7 cellular contexts compared by ENCODE assay signal in the genomic region with DNA sequence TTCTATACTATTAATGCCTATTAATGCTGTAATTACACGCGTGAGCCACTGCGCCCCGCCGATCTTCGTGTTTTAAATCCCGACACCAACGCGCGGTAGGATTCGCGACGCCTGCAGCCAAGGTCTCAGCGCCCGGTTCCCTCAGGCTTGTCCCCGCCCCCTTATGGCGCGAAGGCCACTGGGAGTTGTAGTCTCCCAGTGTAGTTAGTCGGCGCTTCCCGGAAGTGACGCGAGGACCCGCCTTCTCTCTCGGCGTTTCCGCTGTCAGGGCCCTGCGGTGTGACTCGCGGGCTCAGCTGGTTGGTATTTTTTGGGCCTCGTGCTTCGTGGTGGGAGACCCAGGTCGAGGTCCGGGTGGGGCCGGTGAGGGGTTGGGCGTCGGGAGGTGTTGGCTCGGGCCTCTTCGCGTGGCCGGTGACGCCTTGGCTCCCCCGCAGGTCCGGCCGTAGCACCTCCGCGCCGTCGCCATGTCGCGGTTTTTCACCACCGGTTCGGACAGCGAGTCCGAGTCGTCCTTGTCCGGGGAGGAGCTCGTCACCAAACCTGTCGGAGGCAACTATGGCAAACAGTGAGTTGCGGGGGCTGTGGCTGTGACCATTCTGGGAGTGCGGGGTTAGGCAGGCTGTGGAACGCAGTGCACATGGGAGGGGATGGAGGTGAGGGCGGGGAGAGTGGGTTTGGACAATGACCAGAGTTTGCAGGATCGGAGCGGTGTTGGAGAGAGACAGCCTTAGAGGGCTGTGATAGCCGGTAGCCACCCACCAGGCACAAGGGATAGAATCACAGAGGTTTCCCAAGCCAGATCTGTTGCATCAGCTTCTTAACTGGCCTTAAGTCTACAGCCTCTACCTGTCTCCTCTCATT. TPM values are rescaled to one million over a fixed set of nuclear protein-coding genes. Genes with fewer than 3 reads are reported as not detected.
A peak's percentile ranks its signal among the peaks of the same experiment; 100 is the strongest.
DNase-seq lines count a peak whose midpoint lies in the region; ATAC-seq, FAIRE-seq and TF ChIP-seq lines count a peak whose summit lies in the region.
"Not testable (repeated sequence)": the region's sequence is repeated elsewhere in the genome, so short reads cannot be mapped to it uniquely, and the experiment has no call there.

A gene with protein sequence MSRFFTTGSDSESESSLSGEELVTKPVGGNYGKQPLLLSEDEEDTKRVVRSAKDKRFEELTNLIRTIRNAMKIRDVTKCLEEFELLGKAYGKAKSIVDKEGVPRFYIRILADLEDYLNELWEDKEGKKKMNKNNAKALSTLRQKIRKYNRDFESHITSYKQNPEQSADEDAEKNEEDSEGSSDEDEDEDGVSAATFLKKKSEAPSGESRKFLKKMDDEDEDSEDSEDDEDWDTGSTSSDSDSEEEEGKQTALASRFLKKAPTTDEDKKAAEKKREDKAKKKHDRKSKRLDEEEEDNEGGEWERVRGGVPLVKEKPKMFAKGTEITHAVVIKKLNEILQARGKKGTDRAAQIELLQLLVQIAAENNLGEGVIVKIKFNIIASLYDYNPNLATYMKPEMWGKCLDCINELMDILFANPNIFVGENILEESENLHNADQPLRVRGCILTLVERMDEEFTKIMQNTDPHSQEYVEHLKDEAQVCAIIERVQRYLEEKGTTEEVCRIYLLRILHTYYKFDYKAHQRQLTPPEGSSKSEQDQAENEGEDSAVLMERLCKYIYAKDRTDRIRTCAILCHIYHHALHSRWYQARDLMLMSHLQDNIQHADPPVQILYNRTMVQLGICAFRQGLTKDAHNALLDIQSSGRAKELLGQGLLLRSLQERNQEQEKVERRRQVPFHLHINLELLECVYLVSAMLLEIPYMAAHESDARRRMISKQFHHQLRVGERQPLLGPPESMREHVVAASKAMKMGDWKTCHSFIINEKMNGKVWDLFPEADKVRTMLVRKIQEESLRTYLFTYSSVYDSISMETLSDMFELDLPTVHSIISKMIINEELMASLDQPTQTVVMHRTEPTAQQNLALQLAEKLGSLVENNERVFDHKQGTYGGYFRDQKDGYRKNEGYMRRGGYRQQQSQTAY (plus strand): TSS at position 245 of the 864 bp plus-strand sequence. CDS start 223 bp downstream, at position 468.

- not testable (repeated sequence) for TF ChIP-seq CTCF in chondrocyte (IDR thresholded peaks at IDR 0.05)

- not testable (repeated sequence) for H3K9me3 Mint-ChIP-seq in T-helper 1 cell treated with Interleukin-12 subunit alpha and Interleukin-12 subunit beta and Interleukin-4 antibody, amounts not matched to agents 30 μg/mL and 1 μg/mL, for 36 hours; chondrocyte (ENCODE audit: low read depth)

- intact Hi-C loops in posterior vena cava (cut with DNase I) = not testable (repeated sequence)

- H3K27ac Mint-ChIP-seq in T-helper 1 cell treated with Interleukin-12 subunit alpha and Interleukin-12 subunit beta and Interleukin-4 antibody, amounts not matched to agents 30 μg/mL and 1 μg/mL, for 36 hours; chondrocyte (ENCODE audit: unreplicated experiment): not testable (repeated sequence)

- H3K4me3 Mint-ChIP-seq in T-helper 1 cell treated with Interleukin-12 subunit alpha and Interleukin-12 subunit beta and Interleukin-4 antibody, amounts not matched to agents 30 μg/mL and 1 μg/mL, for 36 hours = peak within 1 kb of the TSS; percentile 76
- peak within 1 kb of the TSS; percentile 67 for H3K4me3 Mint-ChIP-seq in chondrocyte (ENCODE audit: unreplicated experiment)

- H3K4me3 ChIP-seq in iPS-11a (ENCODE audit: low read depth, low read length) = peak within 1 kb of the TSS; percentile 13

- not testable (repeated sequence) for TF ChIP-seq POLR2A in H54 (IDR thresholded peaks at IDR 0.05; ENCODE audit: low read depth, low read length)

- not testable (repeated sequence) for DNase-seq in H54 (ENCODE audit: insufficient read length, low spot score); chondrocyte (ENCODE audit: low spot score); posterior vena cava (ENCODE audit: low spot score)

- H3K27me3 Mint-ChIP-seq in T-helper 1 cell treated with Interleukin-12 subunit alpha and Interleukin-12 subunit beta and Interleukin-4 antibody, amounts not matched to agents 30 μg/mL and 1 μg/mL, for 36 hours (ENCODE audit: low read depth); chondrocyte (ENCODE audit: low read depth): not testable (repeated sequence)

- H3K4me1 Mint-ChIP-seq in T-helper 1 cell treated with Interleukin-12 subunit alpha and Interleukin-12 subunit beta and Interleukin-4 antibody, amounts not matched to agents 30 μg/mL and 1 μg/mL, for 36 hours (ENCODE audit: low read depth); chondrocyte (ENCODE audit: low read depth): not testable (repeated sequence)

- peak; percentile 94 for ATAC-seq in GM18861 (IDR thresholded peaks at IDR 0.05; ENCODE audit: unreplicated experiment)
- ATAC-seq in HG03432 (IDR thresholded peaks at IDR 0.05; ENCODE audit: unreplicated experiment) = peak; percentile 97

- FAIRE-seq in H54 (lab: Jason Lieb, UNC) = peak; percentile 38

- not testable (repeated sequence) for H3K36me3 Mint-ChIP-seq in T-helper 1 cell treated with Interleukin-12 subunit alpha and Interleukin-12 subunit beta and Interleukin-4 antibody, amounts not matched to agents 30 μg/mL and 1 μg/mL, for 36 hours (ENCODE audit: low read depth); chondrocyte (ENCODE audit: low read depth)

RNA-seq across cellular contexts. Expression of the gene that starts here (rescaled TPM):
- total RNA-seq in chondrocyte (605 to 734 TPM (median 729 TPM) in 3 replicates), posterior vena cava (100 to 1,000 TPM; 295 to 494 TPM)
